In genomic region chr3:152578769-152579168, GRCh38 we compare ENCODE assay signal across 30 cellular contexts.
"Had no signal": no experiment of that assay in that cellular context is flagged by ENCODE, and none has a peak within 500 bp of the region (broad histone marks: within the 10 kb centered on the region; RNA-seq: fewer than 3 reads in every experiment).

No MANE protein-coding gene starts in this region.

- H3K4me1 ChIP-seq: parathyroid adenoma, psoas muscle, spleen, suprapubic skin, tibial artery, transverse colon, upper lobe of right lung, uterus had no signal

- H3K4me2 ChIP-seq: smooth muscle cell had no signal

- H3K79me2 ChIP-seq: parathyroid adenoma had no signal

- H3K36me3 ChIP-seq: neutrophil, ovary, spleen, suprapubic skin, tibial artery, transverse colon, upper lobe of right lung, uterus had no signal

- H3K4me3 ChIP-seq: ovary, psoas muscle, skin epidermis, smooth muscle cell, spleen, suprapubic skin, testis, tibial artery, transverse colon, upper lobe of right lung, uterus had no signal

- H3K27me3 ChIP-seq: neutrophil, ovary, spleen, suprapubic skin, testis, tibial artery, transverse colon, upper lobe of right lung, uterus had no signal

- H3K9me3 ChIP-seq: neutrophil, ovary, psoas muscle, spleen, suprapubic skin, testis, tibial artery, transverse colon, upper lobe of right lung, uterus had no signal

- H2AFZ ChIP-seq: parathyroid adenoma had no signal

- DNase-seq: naive thymus-derived CD8-positive, alpha-beta T cell; nephron progenitor cell; nucleus accumbens; ovary; posterior cingulate gyrus; psoas muscle; right cardiac atrium; spleen; stimulated activated CD4-positive, alpha-beta T cell treated with anti-CD3 and anti-CD28 coated beads, Interleukin-12 subunit alpha, Interleukin-12 subunit beta, amount 100 ng/mL, for 4 hours; stimulated activated CD4-positive, alpha-beta T cell treated with anti-CD3 and anti-CD28 coated beads, Interleukin-1b, Interleukin-23, amount 100 ng/mL, for 48 hours; stimulated activated CD4-positive, alpha-beta T cell treated with anti-CD3 and anti-CD28 coated beads, Interleukin-4, amount 100 ng/mL, for 1 hour; stimulated activated CD4-positive, alpha-beta T cell treated with anti-CD3 and anti-CD28 coated beads, Interleukin-4, amount 100 ng/mL, for 4 hours; stimulated activated CD8-positive, alpha-beta memory T cell treated with anti-CD3 and anti-CD28 coated beads, Interleukin-4, amount 100 ng/mL, for 48 hours; stimulated activated naive CD4-positive, alpha-beta T cell; stimulated activated naive CD8-positive, alpha-beta T cell treated with anti-CD3 and anti-CD28 coated beads, Interleukin-15, amount 100 ng/mL, for 72 hours; stimulated activated naive CD8-positive, alpha-beta T cell treated with anti-CD3 and anti-CD28 coated beads, Interleukin-15, Interleukin-2, amounts not matched to agents 100 U/mL and 50 U/mL, for 24 hours; substantia nigra; testis; tibial artery; transverse colon; upper lobe of right lung; uterus had no signal

- H3K27ac ChIP-seq: neutrophil, ovary, parathyroid adenoma, psoas muscle, skin epidermis, spleen, suprapubic skin, testis, tibial artery, transverse colon, upper lobe of right lung, uterus had no signal

- H3K9ac ChIP-seq: parathyroid adenoma had no signal

- ATAC-seq: naive thymus-derived CD8-positive, alpha-beta T cell; natural killer cell treated with Interleukin-12 subunit alpha and Interleukin-12 subunit beta and Interleukin-15 and Interleukin-18, amount 100 ng/mL, for 72 hours; psoas muscle; right cardiac atrium; sciatic nerve; stimulated activated memory B cell treated with anti-CD40 and anti-IgM and Interleukin-4, amounts not matched to agents 10 μg/mL and 1 μg/mL and 100 μg/mL, for 72 hours; stimulated activated naive CD8-positive, alpha-beta T cell treated with anti-CD3 and anti-CD28 coated beads, Interleukin-15, amount 100 ng/mL, for 72 hours; stimulated activated naive CD8-positive, alpha-beta T cell treated with anti-CD3 and anti-CD28 coated beads, Interleukin-15, Interleukin-2, amounts not matched to agents 100 U/mL and 50 U/mL, for 24 hours; upper lobe of right lung had no signal
